Comparison of ENCODE assay signal across 8 cellular contexts in the genomic region with DNA sequence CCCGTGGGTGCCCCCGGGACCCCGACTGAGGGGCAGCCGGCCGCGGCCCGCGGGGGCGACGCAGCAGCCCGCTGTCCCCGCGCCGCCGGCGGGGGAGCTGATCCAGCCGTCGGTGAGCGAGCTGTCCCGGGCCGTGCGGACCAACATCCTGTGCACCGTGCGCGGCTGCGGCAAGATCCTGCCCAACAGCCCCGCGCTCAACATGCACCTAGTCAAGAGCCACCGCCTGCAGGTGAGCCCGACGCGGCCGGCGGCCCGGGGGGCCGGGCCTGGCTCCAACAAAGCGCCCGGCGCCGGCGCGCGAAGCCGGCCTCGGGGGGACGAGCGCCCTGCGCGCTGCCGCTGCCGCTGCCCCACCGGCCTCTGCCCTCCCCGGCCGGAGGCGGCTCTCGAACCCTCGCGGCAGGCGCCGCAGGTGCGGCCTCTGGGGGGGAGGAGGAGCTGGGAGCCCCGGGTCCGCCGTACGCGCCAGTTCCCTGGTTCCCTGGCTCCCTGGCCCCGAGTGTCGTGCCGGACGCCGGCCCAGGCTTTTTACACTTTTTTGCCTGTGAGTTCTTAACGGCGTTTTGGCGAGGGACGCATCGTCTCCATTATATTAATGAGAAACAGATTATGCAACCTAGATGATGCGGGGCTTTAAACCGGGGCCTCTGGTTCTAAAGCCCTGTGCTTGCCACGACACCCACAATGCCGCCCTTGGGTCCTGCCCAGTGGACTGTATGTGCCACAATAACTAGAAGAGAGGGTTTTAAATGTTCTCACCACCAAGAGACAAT. TPM values are rescaled to one million over a fixed set of nuclear protein-coding genes. Genes with fewer than 3 reads are reported as not detected.
DNase-seq lines count a peak whose midpoint lies in the region; ATAC-seq and TF ChIP-seq lines count a peak whose summit lies in the region.

No MANE protein-coding gene starts in this region.

- peak overlapping the region; percentile 71 for H3K27ac ChIP-seq in 22Rv1

- H3K4me2 ChIP-seq in skeletal muscle satellite cell (ENCODE audit: low read length) = peak overlapping the region; percentile 96

- peak; percentile 32 for ATAC-seq in GM18519 (IDR thresholded peaks at IDR 0.05; ENCODE audit: low FRiP score, unreplicated experiment)
- peak; percentile 54 for ATAC-seq in HG03045 (IDR thresholded peaks at IDR 0.05; ENCODE audit: unreplicated experiment)

- in situ Hi-C loops in astrocyte of the cerebellum (cut with HindIII; ENCODE audit: low sequenced_read_pairs) = loop anchor here (25.0 kb wide), 2 partner anchors 301 to 701 kb away; no protein-coding TSS in a partner anchor

- H3K4me3 ChIP-seq in astrocyte of the cerebellum (ENCODE audit: low read depth, low read length) (peak overlapping the region; percentile 66), iPS-15b (ENCODE audit: low read depth, low read length) (peak overlapping the region; percentile 62), skeletal muscle satellite cell (ENCODE audit: low read length) (peak overlapping the region; percentile 95)

- H3K4me1 ChIP-seq in iPS-15b (ENCODE audit: control insufficient read depth, insufficient read depth, low read length) (no peaks in the 10 kb centered on the region), skeletal muscle satellite cell (ENCODE audit: control insufficient read depth, insufficient read depth, low read length) (peaks cover 9% of the 10 kb centered on the region)

- DNase-seq in astrocyte of the cerebellum (ENCODE audit: low read depth) (no peak), GDM1 (lab: John Stamatoyannopoulos, UW) (no peak)

- H3K9ac ChIP-seq in iPS-15b (ENCODE audit: low read depth, low read length) (peak overlapping the region; percentile 60), skeletal muscle satellite cell (ENCODE audit: low read depth, low read length) (peak overlapping the region; percentile 89)

- no peaks in the 10 kb centered on the region for H3K9me3 ChIP-seq in iPS-15b (ENCODE audit: control insufficient read depth, insufficient read depth, low read length)
- no peaks in the 10 kb centered on the region for H3K9me3 ChIP-seq in skeletal muscle satellite cell (replicated peaks; ENCODE audit: low read length)

- no peak for TF ChIP-seq CTCF in 22Rv1 (IDR thresholded peaks at IDR 0.05)
- TF ChIP-seq CTCF in astrocyte of the cerebellum (IDR thresholded peaks at IDR 0.05; ENCODE audit: low read depth, low read length, missing control alignments) = peak; percentile 18

- peaks cover 7% of the 10 kb centered on the region for H3K36me3 ChIP-seq in iPS-15b (ENCODE audit: control insufficient read depth, insufficient read depth, low read length)
- peaks cover 3% of the 10 kb centered on the region for H3K36me3 ChIP-seq in skeletal muscle satellite cell (ENCODE audit: insufficient read depth, low read length)

- peak; percentile 43 for TF ChIP-seq POLR2A in Raji (IDR thresholded peaks at IDR 0.05; ENCODE audit: insufficient read depth, low read depth, low read length)

- H3K27me3 ChIP-seq in iPS-15b (ENCODE audit: control insufficient read depth, insufficient read depth, low read length) = no peaks in the 10 kb centered on the region
- H3K27me3 ChIP-seq in skeletal muscle satellite cell (ENCODE audit: control insufficient read depth, insufficient read depth, low read length) = no peaks in the 10 kb centered on the region

RNA-seq across cellular contexts. Expression of gene ATMIN, which starts 0.5 kb away (rescaled TPM):
- total RNA-seq in skeletal muscle satellite cell (2012; rRNA removed) = 24.6 and 26.4 TPM in 2 replicates

RNA-seq across cellular contexts. Expression of gene CENPN, which starts 29.1 kb away (rescaled TPM):
- 44.8 and 55.0 TPM in 2 replicates for total RNA-seq in skeletal muscle satellite cell (2012; rRNA removed)

RNA-seq across cellular contexts. Expression of gene CMC2, which starts 29.5 kb away (rescaled TPM):
- total RNA-seq in skeletal muscle satellite cell (2012; rRNA removed) = 40.4 and 46.1 TPM in 2 replicates

RNA-seq across cellular contexts. Expression of gene C16orf46, which starts 40.9 kb away (rescaled TPM):
- 0.76 TPM in 1 of 2 replicates, not detected in the other for total RNA-seq in skeletal muscle satellite cell (2012; rRNA removed)
